ENCODE assay signal across 33 cellular contexts in the genomic region with DNA sequence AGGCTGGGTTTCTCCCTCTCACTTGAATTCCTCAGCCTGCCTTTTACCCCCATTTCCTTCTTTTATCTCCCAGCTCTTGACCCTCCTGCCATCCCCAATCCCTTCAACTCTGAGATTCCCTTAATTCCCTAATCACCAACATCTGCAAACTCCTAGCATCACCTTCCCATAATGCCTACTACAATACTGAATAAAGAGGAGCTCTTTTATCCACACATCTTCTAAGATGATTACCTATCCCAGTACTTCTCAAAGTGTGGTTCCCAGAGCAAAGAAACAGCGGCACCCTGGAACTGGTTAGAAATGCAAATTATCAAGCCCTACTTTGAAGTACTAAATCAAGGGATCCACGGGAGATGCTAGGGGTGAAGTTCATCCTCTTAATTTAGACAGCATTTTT. TPM values are rescaled to one million over a fixed set of nuclear protein-coding genes. Genes with fewer than 3 reads are reported as not detected.
"Had no signal": no experiment of that assay in that cellular context is flagged by ENCODE, and none has a peak within 500 bp of the region (broad histone marks: within the 10 kb centered on the region; RNA-seq: fewer than 3 reads in every experiment).

No MANE protein-coding gene starts in this region.

- H3K36me3 ChIP-seq: colonic mucosa, uterus had no signal

- ATAC-seq: esophagus mucosa; foreskin keratinocyte; gastroesophageal sphincter; heart left ventricle; left lobe of liver; mucosa of descending colon; natural killer cell treated with Interleukin-12 subunit alpha and Interleukin-12 subunit beta and Interleukin-15 and Interleukin-18, amount 100 ng/mL, for 72 hours; psoas muscle; right cardiac atrium; stimulated activated naive B cell treated with anti-CD40 and anti-IgM and Interleukin-4, amounts not matched to agents 10 μg/mL and 1 μg/mL and 100 μg/mL, for 72 hours; upper lobe of right lung had no signal

- H3K36me3 Mint-ChIP-seq: memory B cell; naive B cell; natural killer cell treated with Interleukin-12 subunit alpha and Interleukin-12 subunit beta and Interleukin-15 and Interleukin-18, amount 100 ng/mL, for 72 hours had no signal

- H3K27ac Mint-ChIP-seq: dendritic cell treated with granulocyte-macrophage colony-stimulating factor and Interleukin-4, amounts not matched to agents 40 ng/mL and 50 ng/mL, for 4 days; endodermal cell; memory B cell; natural killer cell treated with Interleukin-12 subunit alpha and Interleukin-12 subunit beta and Interleukin-15 and Interleukin-18, amount 100 ng/mL, for 72 hours; stimulated activated naive B cell treated with anti-CD40 and anti-IgM and Interleukin-4, amounts not matched to agents 10 μg/mL and 1 μg/mL and 100 μg/mL, for 72 hours; stimulated activated naive CD8-positive, alpha-beta T cell treated with anti-CD3 and anti-CD28 coated beads, Interleukin-15, Interleukin-2, amounts not matched to agents 100 ng/mL and 50 ng/mL, for 24 hours had no signal

- H3K4me1 ChIP-seq: colonic mucosa, foreskin keratinocyte, upper lobe of right lung, uterus had no signal

- H3K27me3 ChIP-seq: colonic mucosa, foreskin keratinocyte, gastroesophageal sphincter, heart left ventricle, hepatocyte, sigmoid colon, tibial nerve, upper lobe of right lung, uterus had no signal

- H3K9me3 Mint-ChIP-seq: dendritic cell treated with granulocyte-macrophage colony-stimulating factor and Interleukin-4, amounts not matched to agents 40 ng/mL and 50 ng/mL, for 4 days; endodermal cell; memory B cell; naive B cell; natural killer cell treated with Interleukin-12 subunit alpha and Interleukin-12 subunit beta and Interleukin-15 and Interleukin-18, amount 100 ng/mL, for 72 hours; stimulated activated naive B cell treated with anti-CD40 and anti-IgM and Interleukin-4, amounts not matched to agents 10 μg/mL and 1 μg/mL and 100 μg/mL, for 72 hours; stimulated activated naive CD8-positive, alpha-beta T cell treated with anti-CD3 and anti-CD28 coated beads, Interleukin-15, Interleukin-2, amounts not matched to agents 100 ng/mL and 50 ng/mL, for 24 hours had no signal

- H3K4me1 Mint-ChIP-seq: memory B cell had no signal

- H3K4me2 ChIP-seq: hepatocyte had no signal

- DNase-seq: colonic mucosa; effector CD8-positive, alpha-beta T cell; endodermal cell; foreskin keratinocyte; heart left ventricle; kidney; mucosa of descending colon; naive B cell; nucleus accumbens; psoas muscle; right cardiac atrium; sigmoid colon; stimulated activated CD4-positive, alpha-beta T cell treated with anti-CD3 and anti-CD28 coated beads, Interleukin-2, amount 100 ng/mL, for 24 hours; stimulated activated CD4-positive, alpha-beta T cell treated with anti-CD3 and anti-CD28 coated beads, Interleukin-4, amount 100 ng/mL, for 4 hours; stimulated activated naive B cell treated with anti-CD40 and anti-IgM and Interleukin-4, amounts not matched to agents 10 μg/mL and 1 μg/mL and 100 μg/mL, for 72 hours; upper lobe of right lung; uterus had no signal

- H3K4me3 Mint-ChIP-seq: dendritic cell treated with granulocyte-macrophage colony-stimulating factor and Interleukin-4, amounts not matched to agents 40 ng/mL and 50 ng/mL, for 4 days; endodermal cell; memory B cell; naive B cell; natural killer cell treated with Interleukin-12 subunit alpha and Interleukin-12 subunit beta and Interleukin-15 and Interleukin-18, amount 100 ng/mL, for 72 hours; stimulated activated naive B cell treated with anti-CD40 and anti-IgM and Interleukin-4, amounts not matched to agents 10 μg/mL and 1 μg/mL and 100 μg/mL, for 72 hours; stimulated activated naive CD8-positive, alpha-beta T cell treated with anti-CD3 and anti-CD28 coated beads, Interleukin-15, Interleukin-2, amounts not matched to agents 100 ng/mL and 50 ng/mL, for 24 hours had no signal

- H3K27me3 Mint-ChIP-seq: dendritic cell treated with granulocyte-macrophage colony-stimulating factor and Interleukin-4, amounts not matched to agents 40 ng/mL and 50 ng/mL, for 4 days; naive B cell had no signal

- H3K9me3 ChIP-seq: colonic mucosa, gastroesophageal sphincter, heart left ventricle, mucosa of descending colon, psoas muscle, sigmoid colon, thoracic aorta, tibial nerve, upper lobe of right lung, uterus had no signal

- H3K27ac ChIP-seq: colonic mucosa, epithelial cell of prostate, foreskin keratinocyte, gastroesophageal sphincter, heart left ventricle, hepatocyte, psoas muscle, sigmoid colon, thoracic aorta, tibial nerve, upper lobe of right lung, uterus had no signal

- FAIRE-seq: kidney had no signal

- H3K4me3 ChIP-seq: colonic mucosa, gastroesophageal sphincter, heart left ventricle, hepatocyte, lung, mucosa of descending colon, psoas muscle, sigmoid colon, thoracic aorta, tibial nerve, upper lobe of right lung, uterus had no signal

- H2AFZ ChIP-seq: hepatocyte had no signal

RNA-seq across cellular contexts. Expression of a gene that starts 21.2 kb away (rescaled TPM):
- total RNA-seq: colonic mucosa; endodermal cell; esophagus mucosa; fibroblast of lung; foreskin keratinocyte; gastroesophageal sphincter; hepatocyte; kidney; left lobe of liver; liver; lung; mucosa of descending colon; natural killer cell treated with Interleukin-12 subunit alpha and Interleukin-12 subunit beta and Interleukin-15 and Interleukin-18, amount 100 ng/mL, for 72 hours; osteocyte; psoas muscle; right cardiac atrium; sigmoid colon; skeletal muscle tissue; thoracic aorta; tibial nerve; upper lobe of right lung; uterus had no signal
- polyA plus RNA-seq: fibroblast of lung, foreskin keratinocyte, heart left ventricle, hepatocyte, liver, lung, psoas muscle, right cardiac atrium, sigmoid colon had no signal
